ENCODE assay signal across 28 cellular contexts in the genomic region with DNA sequence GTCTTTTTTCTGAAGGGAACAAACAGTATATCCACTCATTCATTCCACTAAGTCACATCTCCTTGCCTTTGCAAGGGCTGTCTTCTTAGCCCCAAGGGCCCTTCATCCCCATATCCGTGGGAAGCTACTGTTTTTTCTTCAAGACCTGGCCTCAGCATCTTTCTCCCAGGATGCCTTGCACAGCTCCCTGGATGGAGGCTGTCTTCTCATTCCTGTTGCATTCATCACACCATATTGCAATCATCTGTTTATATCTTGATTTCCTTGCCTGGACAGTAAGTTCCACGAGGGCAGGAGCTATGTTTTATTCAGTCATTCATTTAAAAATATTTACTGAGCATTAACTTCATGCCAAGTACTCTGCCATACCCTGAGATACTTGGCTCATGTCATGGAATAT. TPM values are rescaled to one million over a fixed set of nuclear protein-coding genes. Genes with fewer than 3 reads are reported as not detected.
DNase-seq lines count a peak whose midpoint lies in the region; ATAC-seq, FAIRE-seq and TF ChIP-seq lines count a peak whose summit lies in the region.
"Had no signal": no experiment of that assay in that cellular context is flagged by ENCODE, and none has a peak within 500 bp of the region (broad histone marks: within the 10 kb centered on the region; RNA-seq: fewer than 3 reads in every experiment).

No MANE protein-coding gene starts in this region.

- no peaks in the 10 kb centered on the region for H3K36me3 ChIP-seq in astrocyte (ENCODE audit: insufficient read depth, low read length)
- H3K36me3 ChIP-seq in spleen = no peaks in the 10 kb centered on the region
- H3K36me3 ChIP-seq in right atrium auricular region = no peaks in the 10 kb centered on the region
- H3K36me3 ChIP-seq in trophoblast cell (ENCODE audit: control insufficient read depth in 1 of 2, insufficient read depth in 2 of 2, low read length in 2 of 2) = no peaks in the 10 kb centered on the region
- H3K36me3 ChIP-seq: gastroesophageal sphincter, HAP-1, right lobe of liver, tibial artery had no signal

- no peak overlapping the region for H3K27ac Mint-ChIP-seq in astrocyte (ENCODE audit: unreplicated experiment)
- H3K27ac Mint-ChIP-seq: activated T-cell treated with anti-CD3 and anti-CD28 coated beads, Interleukin-2, amount 50 U/mL, for 72 hours; CD4-positive, alpha-beta T cell; natural killer cell treated with Interleukin-12 subunit alpha and Interleukin-12 subunit beta and Interleukin-15 and Interleukin-18, amount 100 ng/mL, for 72 hours; stimulated activated naive CD8-positive, alpha-beta T cell treated with anti-CD3 and anti-CD28 coated beads, Interleukin-15, amount 100 ng/mL, for 72 hours; T-helper 17 cell had no signal

- H2AK5ac ChIP-seq in trophoblast cell (ENCODE audit: low read length) = no peak overlapping the region

- H3K27me3 Mint-ChIP-seq in astrocyte (ENCODE audit: low read depth, unreplicated experiment) = peaks cover 59% of the 10 kb centered on the region

- no peak overlapping the region for H4K91ac ChIP-seq in trophoblast cell (ENCODE audit: low read depth, low read length)

- TF ChIP-seq POLR2A in GM12892 (IDR thresholded peaks at IDR 0.05; ENCODE audit: low read depth, low read length) (no peak), spleen (IDR thresholded peaks at IDR 0.05) (no peak)

- H3K9me3 Mint-ChIP-seq in astrocyte (ENCODE audit: unreplicated experiment) = no peaks in the 10 kb centered on the region
- H3K9me3 Mint-ChIP-seq: activated T-cell treated with anti-CD3 and anti-CD28 coated beads, Interleukin-2, amount 50 U/mL, for 72 hours; CD4-positive, alpha-beta T cell; central memory CD8-positive, alpha-beta T cell; natural killer cell treated with Interleukin-12 subunit alpha and Interleukin-12 subunit beta and Interleukin-15 and Interleukin-18, amount 100 ng/mL, for 72 hours; stimulated activated naive CD8-positive, alpha-beta T cell treated with anti-CD3 and anti-CD28 coated beads, Interleukin-15, amount 100 ng/mL, for 72 hours had no signal

- H2BK120ac ChIP-seq in trophoblast cell (ENCODE audit: insufficient read depth, low read length, poor library complexity) = no peak overlapping the region

- peaks cover 16% of the 10 kb centered on the region for H3K4me1 Mint-ChIP-seq in astrocyte (ENCODE audit: low read depth, unreplicated experiment)
- H3K4me1 Mint-ChIP-seq: central memory CD8-positive, alpha-beta T cell; stimulated activated naive CD8-positive, alpha-beta T cell treated with anti-CD3 and anti-CD28 coated beads, Interleukin-15, amount 100 ng/mL, for 72 hours had no signal

- no peak overlapping the region for H2BK5ac ChIP-seq in trophoblast cell (ENCODE audit: low read depth, low read length, poor library complexity)

- H3K18ac ChIP-seq in trophoblast cell (ENCODE audit: low read length) = no peak overlapping the region

- TF ChIP-seq CTCF in astrocyte (IDR thresholded peaks at IDR 0.05; ENCODE audit: insufficient read depth, low read depth, low read length) (no peak), fibroblast of pulmonary artery (IDR thresholded peaks at IDR 0.05; ENCODE audit: low read length, missing control alignments) (no peak), spleen (IDR thresholded peaks at IDR 0.05 in 8 of 11, conservative IDR thresholded peaks at IDR 0.05 in 3 of 11) (no peak), GM20000 (IDR thresholded peaks at IDR 0.05; ENCODE audit: extremely low read depth, missing control alignments) (no peak), right atrium auricular region (IDR thresholded peaks at IDR 0.05) (no peak)

- H4K20me1 ChIP-seq in astrocyte (ENCODE audit: insufficient read depth, low read length) = no peaks in the 10 kb centered on the region

- H3K4me1 ChIP-seq in astrocyte (ENCODE audit: insufficient read depth, low read length) (peaks cover 22% of the 10 kb centered on the region), spleen (peaks cover 0 to 4% (median 0%) of the 10 kb centered on the region in 6 donors), right atrium auricular region (no peaks in the 10 kb centered on the region), trophoblast cell (ENCODE audit: control insufficient read depth in 1 of 2, insufficient read depth in 2 of 2, low read length in 2 of 2) (peaks cover 5 to 6% of the 10 kb centered on the region in 2 experiments)
- H3K4me1 ChIP-seq: gastroesophageal sphincter, HAP-1 had no signal

- H3K4me2 ChIP-seq in astrocyte (ENCODE audit: low read length) (no peak overlapping the region), trophoblast cell (ENCODE audit: low read length) (no peak overlapping the region)
- H3K4me2 ChIP-seq: SK-N-SH had no signal

- peaks cover 8% of the 10 kb centered on the region for H3K27me3 ChIP-seq in astrocyte (ENCODE audit: insufficient read depth, low read length)
- H3K27me3 ChIP-seq in spleen (replicated peaks in 1 of 7) = peaks cover 0 to 39% (median 0%) of the 10 kb centered on the region in 7 donors
- H3K27me3 ChIP-seq in right atrium auricular region = no peaks in the 10 kb centered on the region
- no peaks in the 10 kb centered on the region for H3K27me3 ChIP-seq in trophoblast cell (ENCODE audit: insufficient read depth, low read length)
- H3K27me3 ChIP-seq: right lobe of liver, tibial artery had no signal

- DNase-seq in GM12892 (ENCODE audit: insufficient read length) = no peak
- peak; percentile 70 for DNase-seq in astrocyte (ENCODE audit: low read depth)
- peak; percentile 10 for DNase-seq in fibroblast of pulmonary artery (ENCODE audit: low read depth)
- peak; percentile 12 for DNase-seq in spleen
- DNase-seq in GM20000 (ENCODE audit: low spot score) = no peak
- no peak for DNase-seq in right atrium auricular region (ENCODE audit: low spot score)
- no peak for DNase-seq in trophoblast cell
- DNase-seq: activated CD4-positive, alpha-beta T cell treated with anti-CD3 and anti-CD28 coated beads for 1 hour; activated naive CD4-positive, alpha-beta T cell treated with anti-CD3 and anti-CD28 coated beads, Interleukin-2, amount 50 U/mL, for 16 hours; activated T-cell treated with anti-CD3 and anti-CD28 coated beads, Interleukin-2, amount 50 U/mL, for 72 hours; aorta; CD4-positive, alpha-beta T cell; dorsolateral prefrontal cortex; islet precursor cell; NCI-H1092; NCI-H1930; NCI-H2227 treated with DMSO at 0.1 percent for 48 hours; NCI-H748 treated with DMSO at 0.1 percent for 48 hours; right lobe of liver; SK-N-SH; stimulated activated naive CD8-positive, alpha-beta T cell treated with anti-CD3 and anti-CD28 coated beads, Interleukin-15, amount 100 ng/mL, for 72 hours; T-helper 17 cell; tibial artery had no signal

- no peak overlapping the region for H3K4me3 Mint-ChIP-seq in astrocyte (ENCODE audit: unreplicated experiment)
- H3K4me3 Mint-ChIP-seq: activated T-cell treated with anti-CD3 and anti-CD28 coated beads, Interleukin-2, amount 50 U/mL, for 72 hours; CD4-positive, alpha-beta T cell; central memory CD8-positive, alpha-beta T cell; natural killer cell treated with Interleukin-12 subunit alpha and Interleukin-12 subunit beta and Interleukin-15 and Interleukin-18, amount 100 ng/mL, for 72 hours; stimulated activated naive CD8-positive, alpha-beta T cell treated with anti-CD3 and anti-CD28 coated beads, Interleukin-15, amount 100 ng/mL, for 72 hours; T-helper 17 cell had no signal

- H4K8ac ChIP-seq in trophoblast cell (ENCODE audit: low read depth, low read length) = no peak overlapping the region

- H3K9ac ChIP-seq in astrocyte (ENCODE audit: low read length) = no peak overlapping the region
- no peak overlapping the region for H3K9ac ChIP-seq in trophoblast cell (ENCODE audit: low read length)
- H3K9ac ChIP-seq: SK-N-SH had no signal

- H3K4me3 ChIP-seq in astrocyte (ENCODE audit: insufficient read depth, low read depth, low read length) (no peak overlapping the region), fibroblast of pulmonary artery (replicated peaks; ENCODE audit: low read depth, low read length) (no peak overlapping the region), spleen (no peak overlapping the region), right atrium auricular region (no peak overlapping the region), trophoblast cell (ENCODE audit: low read depth, low read length) (no peak overlapping the region)
- H3K4me3 ChIP-seq: dorsolateral prefrontal cortex, gastroesophageal sphincter, HAP-1, right lobe of liver, tibial artery had no signal

- H3K79me2 ChIP-seq in astrocyte (ENCODE audit: insufficient read depth, low read length) = no peaks in the 10 kb centered on the region
- no peaks in the 10 kb centered on the region for H3K79me2 ChIP-seq in trophoblast cell (ENCODE audit: control insufficient read depth, insufficient read depth, low read length, poor library complexity)

- FAIRE-seq in GM12892 (lab: Jason Lieb, UNC) (peak; percentile 24), astrocyte (lab: Jason Lieb, UNC) (no peak)

- H3K36me3 Mint-ChIP-seq in astrocyte (ENCODE audit: low read depth, unreplicated experiment) = peaks cover under 1% of the 10 kb centered on the region
- H3K36me3 Mint-ChIP-seq: natural killer cell treated with Interleukin-12 subunit alpha and Interleukin-12 subunit beta and Interleukin-15 and Interleukin-18, amount 100 ng/mL, for 72 hours had no signal

- no peak overlapping the region for H2BK12ac ChIP-seq in trophoblast cell (ENCODE audit: low read length)

- H3K23ac ChIP-seq in trophoblast cell (ENCODE audit: low read length) = no peak overlapping the region

- intact Hi-C loops in spleen (cut with DNase I; ENCODE audit: low total_unique reads) = no loop called here

- WGBS in spleen, 5 donors = 27 to 51% (median 46%) methylated on average over 2 of the region's 2 CpGs
- no CpG with 5 or more reads among the region's 2 CpGs for WGBS in trophoblast cell (ENCODE audit: extremely low coverage, insufficient coverage, insufficient read length)

- no peak for ATAC-seq in GM19395 (IDR thresholded peaks at IDR 0.05; ENCODE audit: unreplicated experiment)
- ATAC-seq: activated T-cell treated with anti-CD3 and anti-CD28 coated beads, Interleukin-2, amount 50 U/mL, for 72 hours; gastroesophageal sphincter; natural killer cell treated with Interleukin-12 subunit alpha and Interleukin-12 subunit beta and Interleukin-15 and Interleukin-18, amount 100 ng/mL, for 72 hours; right lobe of liver; stimulated activated naive CD8-positive, alpha-beta T cell treated with anti-CD3 and anti-CD28 coated beads, Interleukin-15, amount 100 ng/mL, for 72 hours; T-helper 17 cell had no signal

- H3K27ac ChIP-seq in astrocyte (ENCODE audit: low read depth, low read length) (no peak overlapping the region), spleen (no peak overlapping the region), right atrium auricular region (no peak overlapping the region), trophoblast cell (ENCODE audit: low read depth, low read length) (no peak overlapping the region)
- H3K27ac ChIP-seq: gastroesophageal sphincter, right lobe of liver, tibial artery had no signal

- no peaks in the 10 kb centered on the region for H3K79me1 ChIP-seq in trophoblast cell (ENCODE audit: low read length)

- H3K4ac ChIP-seq in trophoblast cell (ENCODE audit: low read depth, low read length) = no peak overlapping the region

- no peak overlapping the region for H4K12ac ChIP-seq in trophoblast cell (ENCODE audit: low read depth, low read length)

- H2AFZ ChIP-seq in astrocyte (ENCODE audit: low read depth, low read length) (no peak overlapping the region), trophoblast cell (ENCODE audit: insufficient read depth, low read length, poor library complexity) (no peak overlapping the region)

- H3K14ac ChIP-seq in trophoblast cell (ENCODE audit: low read length) = no peak overlapping the region

- H3K9me3 ChIP-seq in astrocyte (ENCODE audit: insufficient read depth, low read depth, low read length) = no peaks in the 10 kb centered on the region
- no peaks in the 10 kb centered on the region for H3K9me3 ChIP-seq in spleen
- no peaks in the 10 kb centered on the region for H3K9me3 ChIP-seq in right atrium auricular region
- peaks cover 1% of the 10 kb centered on the region for H3K9me3 ChIP-seq in trophoblast cell (ENCODE audit: insufficient read depth, low read depth, low read length)
- H3K9me3 ChIP-seq: gastroesophageal sphincter, HAP-1, right lobe of liver, SK-N-SH, tibial artery had no signal

RNA-seq across cellular contexts. Expression of a gene that starts 29.3 kb away (rescaled TPM):
- 9.0 TPM for polyA plus RNA-seq in GM12892 (2012; ENCODE audit: missing spikeins)
- total RNA-seq in astrocyte (16.9 and 17.7 TPM in 2 replicates), spleen (10 to 100 TPM in 1 of 7 donors, 1 to 10 TPM in 6; 4.6 to 16.2 (median 7.7) TPM), right atrium auricular region (1 to 10 TPM; 4.0 to 4.4 TPM)
- 1 to 10 TPM in 2 of 3 donors, under 1 TPM in 1; 0.67 to 2.3 (median 1.1) TPM for polyA plus RNA-seq in spleen
- 16.6 and 16.8 TPM in 2 replicates for polyA plus RNA-seq in trophoblast cell (2013)

Comparison
In these comparisons a context has a peak if more than half of its experiments do, and no peak if none do; other contexts are left out.
1. DNase-seq: peak in astrocyte (single experiment), fibroblast of pulmonary artery (single experiment) and spleen (single experiment); none in GM12892 (single experiment), GM20000 (single experiment), right atrium auricular region (single experiment) and trophoblast cell (0 of 2).